9 cellular contexts compared by ENCODE assay signal in genomic region chr16:20385844-20386832, GRCh38. TPM values are rescaled to one million over a fixed set of nuclear protein-coding genes. Genes with fewer than 3 reads are reported as not detected.
DNase-seq lines count a peak whose midpoint lies in the region; ATAC-seq, FAIRE-seq and TF ChIP-seq lines count a peak whose summit lies in the region.
"Had no signal": no experiment of that assay in that cellular context is flagged by ENCODE, and none has a peak within 500 bp of the region (broad histone marks: within the 10 kb centered on the region; RNA-seq: fewer than 3 reads in every experiment).

No MANE protein-coding gene starts in this region.

- no peaks in the 10 kb centered on the region for H3K9me3 Mint-ChIP-seq in astrocyte (ENCODE audit: unreplicated experiment)

- DNase-seq in DMS153 (lab: John Stamatoyannopoulos, UW) = peak; percentile 3
- peak; percentile 56 for DNase-seq in KBM-7
- no peak for DNase-seq in astrocyte (ENCODE audit: low read depth)
- peak; percentile 3 to 60 for DNase-seq in hippocampal formation (lab: John Stamatoyannopoulos, UW)
- DNase-seq in sigmoid colon = peak; percentile 74
- DNase-seq in SIG-M5 (lab: John Stamatoyannopoulos, UW) = no peak

- peaks cover 27% of the 10 kb centered on the region for H3K27me3 Mint-ChIP-seq in astrocyte (ENCODE audit: low read depth, unreplicated experiment)

- H3K79me2 ChIP-seq in SU-DHL-6 (ENCODE audit: insufficient read depth, low read length) (no peaks in the 10 kb centered on the region), astrocyte (ENCODE audit: insufficient read depth, low read length) (no peaks in the 10 kb centered on the region)

- no peak for ATAC-seq in HG03439 (IDR thresholded peaks at IDR 0.05; ENCODE audit: unreplicated experiment)

- H3K4me3 ChIP-seq in SU-DHL-6 (ENCODE audit: insufficient read depth, low read length, poor library complexity, severe bottlenecking) (no peak overlapping the region), astrocyte (ENCODE audit: insufficient read depth, low read depth, low read length) (no peak overlapping the region), sigmoid colon (peak overlapping the region in 1 of 4 donors; percentile 10)

- H3F3A ChIP-seq in SU-DHL-6 (ENCODE audit: insufficient read depth) = no peaks in the 10 kb centered on the region

- no peaks in the 10 kb centered on the region for H3K36me3 Mint-ChIP-seq in astrocyte (ENCODE audit: low read depth, unreplicated experiment)

- no peaks in the 10 kb centered on the region for H3K9me2 ChIP-seq in SU-DHL-6 (replicated peaks; ENCODE audit: insufficient read depth, low read length)

- no peak overlapping the region for H3K4me2 ChIP-seq in SU-DHL-6 (ENCODE audit: low read depth, low read length, poor library complexity, severe bottlenecking)
- no peak overlapping the region for H3K4me2 ChIP-seq in astrocyte (ENCODE audit: low read length)

- H3K36me3 ChIP-seq in SU-DHL-6 (ENCODE audit: low read length) (no peaks in the 10 kb centered on the region), astrocyte (ENCODE audit: insufficient read depth, low read length) (no peaks in the 10 kb centered on the region), sigmoid colon (no peaks in the 10 kb centered on the region)

- TF ChIP-seq EP300 in sigmoid colon (IDR thresholded peaks at IDR 0.05) = no peak

- H3K4me3 Mint-ChIP-seq in astrocyte (ENCODE audit: unreplicated experiment) = no peak overlapping the region

- H3K9me3 ChIP-seq in SU-DHL-6 (ENCODE audit: insufficient read depth, low read length) = no peaks in the 10 kb centered on the region
- H3K9me3 ChIP-seq in astrocyte (ENCODE audit: insufficient read depth, low read depth, low read length) = no peaks in the 10 kb centered on the region
- no peaks in the 10 kb centered on the region for H3K9me3 ChIP-seq in sigmoid colon

- H4K20me1 ChIP-seq in SU-DHL-6 (ENCODE audit: low read depth, low read length) (no peaks in the 10 kb centered on the region), astrocyte (ENCODE audit: insufficient read depth, low read length) (no peaks in the 10 kb centered on the region)

- no peaks in the 10 kb centered on the region for H3K27me3 ChIP-seq in SU-DHL-6 (ENCODE audit: low read length)
- H3K27me3 ChIP-seq in astrocyte (ENCODE audit: insufficient read depth, low read length) = no peaks in the 10 kb centered on the region
- peaks cover 0 to 12% (median 5%) of the 10 kb centered on the region in 3 donors for H3K27me3 ChIP-seq in sigmoid colon

- TF ChIP-seq CTCF in SU-DHL-6 (IDR thresholded peaks at IDR 0.05; ENCODE audit: insufficient read depth, low read length, poor library complexity, severe bottlenecking) = peak; percentile 85
- TF ChIP-seq CTCF in astrocyte (IDR thresholded peaks at IDR 0.05; ENCODE audit: insufficient read depth, low read depth, low read length) = peak; percentile 80
- TF ChIP-seq CTCF in sigmoid colon (IDR thresholded peaks at IDR 0.05) = peak; percentile 14 to 84 (median 53)

- no peaks in the 10 kb centered on the region for H3K4me1 ChIP-seq in astrocyte (ENCODE audit: insufficient read depth, low read length)
- peaks cover 0 to 6% (median 0%) of the 10 kb centered on the region in 4 donors for H3K4me1 ChIP-seq in sigmoid colon

- intact Hi-C loops in sigmoid colon (cut with DNase I) = no loop called here

- H2AFZ ChIP-seq in SU-DHL-6 (ENCODE audit: low read depth, low read length, severe bottlenecking) (no peak overlapping the region), astrocyte (ENCODE audit: low read depth, low read length) (no peak overlapping the region)

- no peak for FAIRE-seq in astrocyte (lab: Jason Lieb, UNC)

- no peak overlapping the region for H3K9ac ChIP-seq in SU-DHL-6 (ENCODE audit: low read length)
- no peak overlapping the region for H3K9ac ChIP-seq in astrocyte (ENCODE audit: low read length)

- 30 to 44% methylated on average over 30 of the region's 30 CpGs for WGBS in sigmoid colon, 2 donors

- no peaks in the 10 kb centered on the region for H3K4me1 Mint-ChIP-seq in astrocyte (ENCODE audit: low read depth, unreplicated experiment)

- H3K27ac ChIP-seq in SU-DHL-6 (ENCODE audit: low read depth, low read length) (no peak overlapping the region), astrocyte (ENCODE audit: low read depth, low read length) (no peak overlapping the region), sigmoid colon (no peak overlapping the region)

- in situ Hi-C loops in KBM-7 (cut with MboI; ENCODE audit: low pct_unique_long_range_greater_than_20kb, low sequenced_read_pairs) = loop anchor here (25.0 kb wide), 1 partner anchor 474 kb away; no protein-coding TSS in a partner anchor

- TF ChIP-seq POLR2A in sigmoid colon (IDR thresholded peaks at IDR 0.05) = no peak

- H3K27ac Mint-ChIP-seq in astrocyte (ENCODE audit: unreplicated experiment) = no peak overlapping the region

RNA-seq across cellular contexts. Expression of gene PDILT, which starts 18.4 kb away (rescaled TPM):
- total RNA-seq in astrocyte (not detected in 2 replicates), sigmoid colon (not detected)
- not detected for polyA plus RNA-seq in sigmoid colon
- total RNA-seq: activated CD8-positive, alpha-beta memory T cell treated with anti-CD3 and anti-CD28 coated beads for 36 hours had no signal

RNA-seq across cellular contexts. Expression of gene ACSM5, which starts 23.2 kb away (rescaled TPM):
- total RNA-seq in astrocyte (0.67 TPM in 1 of 2 replicates, not detected in the other), sigmoid colon (10 to 100 TPM in 1 of 4 donors, 1 to 10 TPM in 3; 2.8 to 11.4 (median 4.0) TPM)
- 1 to 10 TPM in 2 of 3 donors, under 1 TPM in 1; 0.69 to 4.2 (median 1.3) TPM for polyA plus RNA-seq in sigmoid colon
- total RNA-seq: activated CD8-positive, alpha-beta memory T cell treated with anti-CD3 and anti-CD28 coated beads for 36 hours had no signal

RNA-seq across cellular contexts. Expression of gene UMOD, which starts 33.6 kb away (rescaled TPM):
- not detected in 2 replicates for total RNA-seq in astrocyte
- not detected for total RNA-seq in sigmoid colon
- not detected for polyA plus RNA-seq in sigmoid colon
- total RNA-seq: activated CD8-positive, alpha-beta memory T cell treated with anti-CD3 and anti-CD28 coated beads for 36 hours had no signal

RNA-seq across cellular contexts. Expression of gene GP2, which starts 58.8 kb away (rescaled TPM):
- not detected in 2 replicates for total RNA-seq in astrocyte
- total RNA-seq in sigmoid colon = not detected
- polyA plus RNA-seq in sigmoid colon = 10 to 100 TPM in 1 of 3 donors, 1 to 10 TPM in 2; 1.0 to 12.0 (median 3.5) TPM
- total RNA-seq: activated CD8-positive, alpha-beta memory T cell treated with anti-CD3 and anti-CD28 coated beads for 36 hours had no signal

Comparison
In these comparisons a context has a peak if more than half of its experiments do, and no peak if none do; other contexts are left out.
1. DNase-seq: peak in DMS153 (single experiment), KBM-7 (single experiment), hippocampal formation (2 of 2) and sigmoid colon (single experiment); none in astrocyte (single experiment) and SIG-M5 (single experiment).
2. Peak in every context shown above with its lines, with median percentiles within 50 percentile points of each other: CTCF ChIP-seq.